Comparison of ENCODE assay signal across 12 cellular contexts in genomic region chr11:10318527-10318802, GRCh38. TPM values are rescaled to one million over a fixed set of nuclear protein-coding genes. Genes with fewer than 3 reads are reported as not detected.
A peak's percentile ranks its signal among the peaks of the same experiment; 100 is the strongest.
DNase-seq lines count a peak whose midpoint lies in the region; ATAC-seq and TF ChIP-seq lines count a peak whose summit lies in the region.
"Had no signal": no experiment of that assay in that cellular context is flagged by ENCODE, and none has a peak within 500 bp of the region (broad histone marks: within the 10 kb centered on the region; RNA-seq: fewer than 3 reads in every experiment).

No MANE protein-coding gene starts in this region.

- H3K27me3 ChIP-seq in gastroesophageal sphincter = no peaks in the 10 kb centered on the region
- H3K27me3 ChIP-seq: foreskin keratinocyte had no signal

- no peak for DNase-seq in stimulated activated naive CD8-positive, alpha-beta T cell treated with anti-CD3 and anti-CD28 coated beads, Interleukin-15, Interleukin-2, amounts not matched to agents 100 U/mL and 50 U/mL, for 24 hours
- peak; percentile 93 for DNase-seq in NCI-H69 (lab: John Stamatoyannopoulos, UW)
- DNase-seq in SIG-M5 treated with dmso at 0.1 percent for 504 hours (lab: John Stamatoyannopoulos, UW; ENCODE audit: unreplicated experiment) = no peak
- DNase-seq in kidney tubule cell (ENCODE audit: low spot score) = no peak
- no peak for DNase-seq in erythroblast (lab: John Stamatoyannopoulos, UW)
- no peak for DNase-seq in stimulated activated CD4-positive, alpha-beta T cell treated with anti-CD3 and anti-CD28 coated beads, Interleukin-12 subunit alpha, Interleukin-12 subunit beta, amount 100 ng/mL, for 4 hours
- DNase-seq: foreskin keratinocyte, Kasumi-1, nucleus accumbens, SK-N-SH had no signal

- no peak for TF ChIP-seq EP300 in gastroesophageal sphincter (IDR thresholded peaks at IDR 0.05)

- H3K36me3 Mint-ChIP-seq in stimulated activated naive CD8-positive, alpha-beta T cell treated with anti-CD3 and anti-CD28 coated beads, Interleukin-15, Interleukin-2, amounts not matched to agents 100 ng/mL and 50 ng/mL, for 24 hours (ENCODE audit: low read depth) = no peaks in the 10 kb centered on the region

- H3K27ac ChIP-seq in gastroesophageal sphincter = peak overlapping the region in 3 of 4 donors; percentile 34 to 78 (median 38)
- H3K27ac ChIP-seq: foreskin keratinocyte had no signal

- H3K36me3 ChIP-seq in gastroesophageal sphincter = no peaks in the 10 kb centered on the region

- no peaks in the 10 kb centered on the region for H3K9me3 Mint-ChIP-seq in stimulated activated naive CD8-positive, alpha-beta T cell treated with anti-CD3 and anti-CD28 coated beads, Interleukin-15, Interleukin-2, amounts not matched to agents 100 ng/mL and 50 ng/mL, for 24 hours

- TF ChIP-seq POLR2A in gastroesophageal sphincter (IDR thresholded peaks at IDR 0.05) (no peak), erythroblast (IDR thresholded peaks at IDR 0.05; ENCODE audit: low read length) (no peak)

- H3K4me1 ChIP-seq in gastroesophageal sphincter = peaks cover 18 to 76% (median 21%) of the 10 kb centered on the region in 3 donors
- H3K4me1 ChIP-seq: foreskin keratinocyte had no signal

- no peak overlapping the region for H3K4me3 Mint-ChIP-seq in stimulated activated naive CD8-positive, alpha-beta T cell treated with anti-CD3 and anti-CD28 coated beads, Interleukin-15, Interleukin-2, amounts not matched to agents 100 ng/mL and 50 ng/mL, for 24 hours

- no peak for ATAC-seq in stimulated activated naive CD8-positive, alpha-beta T cell treated with anti-CD3 and anti-CD28 coated beads, Interleukin-15, Interleukin-2, amounts not matched to agents 100 U/mL and 50 U/mL, for 24 hours
- no peak for ATAC-seq in gastroesophageal sphincter
- ATAC-seq: foreskin keratinocyte had no signal

- peak overlapping the region; percentile 75 for H3K27ac Mint-ChIP-seq in stimulated activated naive CD8-positive, alpha-beta T cell treated with anti-CD3 and anti-CD28 coated beads, Interleukin-15, Interleukin-2, amounts not matched to agents 100 ng/mL and 50 ng/mL, for 24 hours

- H3K27me3 Mint-ChIP-seq in stimulated activated naive CD8-positive, alpha-beta T cell treated with anti-CD3 and anti-CD28 coated beads, Interleukin-15, Interleukin-2, amounts not matched to agents 100 ng/mL and 50 ng/mL, for 24 hours = peaks cover 26% of the 10 kb centered on the region

- WGBS in gastroesophageal sphincter (ENCODE audit: low coverage in 1 of 2), 2 donors = 75 to 83% methylated on average over 1 to 3 of the region's 3 CpGs

- no peak for TF ChIP-seq CTCF in gastroesophageal sphincter (IDR thresholded peaks at IDR 0.05)

- peaks cover 33% of the 10 kb centered on the region for H3K4me1 Mint-ChIP-seq in stimulated activated naive CD8-positive, alpha-beta T cell treated with anti-CD3 and anti-CD28 coated beads, Interleukin-15, Interleukin-2, amounts not matched to agents 100 ng/mL and 50 ng/mL, for 24 hours (ENCODE audit: low read depth)

- H3K4me3 ChIP-seq in gastroesophageal sphincter = no peak overlapping the region

- no peaks in the 10 kb centered on the region for H3K9me3 ChIP-seq in gastroesophageal sphincter
- H3K9me3 ChIP-seq: SK-N-SH had no signal

RNA-seq across cellular contexts. Expression of gene ADM, which starts 13.6 kb away (rescaled TPM):
- 100 to 1,000 TPM in 1 of 4 donors, 10 to 100 TPM in 3; 36.3 to 108 (median 81.8) TPM for total RNA-seq in gastroesophageal sphincter

RNA-seq across cellular contexts. Expression of gene SBF2, which starts 24.4 kb away (rescaled TPM):
- 10 to 100 TPM; 52.8 to 87.9 (median 62.4) TPM for total RNA-seq in gastroesophageal sphincter
